In genomic region chr18:50527636-50528307, GRCh38 we compare ENCODE assay signal across 18 cellular contexts. TPM values are rescaled to one million over a fixed set of nuclear protein-coding genes. Genes with fewer than 3 reads are reported as not detected.
DNase-seq lines count a peak whose midpoint lies in the region; TF ChIP-seq lines count a peak whose summit lies in the region.
"Had no signal": no experiment of that assay in that cellular context is flagged by ENCODE, and none has a peak within 500 bp of the region (broad histone marks: within the 10 kb centered on the region; RNA-seq: fewer than 3 reads in every experiment).

No MANE protein-coding gene starts in this region.

- no peaks in the 10 kb centered on the region for H3K27me3 Mint-ChIP-seq in endothelial cell (ENCODE audit: unreplicated experiment)

- peaks cover 1% of the 10 kb centered on the region for H3K36me3 Mint-ChIP-seq in endothelial cell (ENCODE audit: low read depth, unreplicated experiment)

- H3K4me1 ChIP-seq in stomach = no peaks in the 10 kb centered on the region
- H3K4me1 ChIP-seq: SJCRH30 had no signal

- H3K27me3 ChIP-seq in stomach = peaks cover 0 to 3% (median 0%) of the 10 kb centered on the region in 3 donors
- H3K27me3 ChIP-seq in H7 (ENCODE audit: control insufficient read depth, insufficient read depth, low read length) = no peaks in the 10 kb centered on the region
- H3K27me3 ChIP-seq: SJCRH30 had no signal

- no peak overlapping the region for H3K27ac ChIP-seq in stomach
- H3K27ac ChIP-seq: RWPE1, SJCRH30 had no signal

- H3K4me3 ChIP-seq in stomach (no peak overlapping the region), H7 (ENCODE audit: insufficient read depth, low read depth, low read length) (no peak overlapping the region)
- H3K4me3 ChIP-seq: SJCRH30 had no signal

- no peak for TF ChIP-seq POLR2A in stomach (IDR thresholded peaks at IDR 0.05)

- 56 to 76% (median 65%) methylated on average over 3 of the region's 3 CpGs for WGBS in stomach, 5 donors

- H3K36me3 ChIP-seq in stomach = no peaks in the 10 kb centered on the region
- H3K36me3 ChIP-seq in H7 (replicated peaks; ENCODE audit: control insufficient read depth, insufficient read depth, low read length) = no peaks in the 10 kb centered on the region
- H3K36me3 ChIP-seq: SJCRH30 had no signal

- DNase-seq in DMS153 (lab: John Stamatoyannopoulos, UW) (peak; percentile 17), DMS153 treated with DMSO at 0.1 percent for 48 hours (lab: John Stamatoyannopoulos, UW; ENCODE audit: unreplicated experiment) (no peak), NCI-H146 treated with DMSO at 0.1 percent for 48 hours (lab: John Stamatoyannopoulos, UW; ENCODE audit: unreplicated experiment) (peak; percentile 88), endothelial cell (ENCODE audit: low spot score) (no peak), stomach (peak; percentile 61), ACHN (no peak), ecto neural progenitor cell (ENCODE audit: low spot score) (no peak), H7 (no peak)
- DNase-seq: 8988T, DMS79 treated with DMSO at 0.1 percent for 48 hours, GDM1, NCI-H1048, NCI-H187, NCI-H2171, NCI-H510A treated with DMSO at 0.1 percent for 48 hours, SJCRH30 had no signal

- peaks cover 0 to 7% (median 5%) of the 10 kb centered on the region in 4 donors for H3K9me3 ChIP-seq in stomach
- H3K9me3 ChIP-seq: SJCRH30 had no signal

- H3K4me3 Mint-ChIP-seq in endothelial cell (ENCODE audit: unreplicated experiment) = no peak overlapping the region

- peaks cover 3% of the 10 kb centered on the region for H3K9me3 Mint-ChIP-seq in endothelial cell (ENCODE audit: unreplicated experiment)

- TF ChIP-seq CTCF in endothelial cell (IDR thresholded peaks at IDR 0.05; ENCODE audit: unreplicated experiment) (no peak), stomach (IDR thresholded peaks at IDR 0.05) (no peak)

- TF ChIP-seq EP300 in stomach (IDR thresholded peaks at IDR 0.05) = no peak

- peak overlapping the region; percentile 37 for H3K27ac Mint-ChIP-seq in endothelial cell (ENCODE audit: unreplicated experiment)

- intact Hi-C loops in stomach (cut with DNase I; ENCODE audit: low total_unique reads) = no loop called here

- peaks cover 19% of the 10 kb centered on the region for H3K4me1 Mint-ChIP-seq in endothelial cell (ENCODE audit: unreplicated experiment)

- in situ Hi-C loops in ACHN (cut with HindIII; ENCODE audit: low pct_ligation_motif_present, low pct_unique_long_range_greater_than_20kb, low sequenced_read_pairs) = no loop called here

RNA-seq across cellular contexts. Expression of gene MAPK4, which starts 32.1 kb away (rescaled TPM):
- 0.21 TPM for total RNA-seq in endothelial cell (ENCODE audit: unreplicated experiment)
- total RNA-seq in stomach = 10 to 100 TPM in 3 of 5 donors, 1 to 10 TPM in 2; 3.1 to 86.0 (median 22.2) TPM
- 1 to 10 TPM in 1 of 3 donors, under 1 TPM in 2; 0.19 to 1.4 (median 0.46) TPM for polyA plus RNA-seq in stomach
- 2.2 and 2.7 TPM in 2 replicates for total RNA-seq in H7 (2014; rRNA removed; shearing (Covaris generic))
- total RNA-seq: HT1080, SJCRH30 had no signal

Comparison
In these comparisons a context has a peak if more than half of its experiments do, and no peak if none do; other contexts are left out.
1. DNase-seq: peak in DMS153 (single experiment), NCI-H146 treated with DMSO at 0.1 percent for 48 hours (single experiment) and stomach (single experiment); none in DMS153 treated with DMSO at 0.1 percent for 48 hours (single experiment), endothelial cell (single experiment), ACHN (single experiment), ecto neural progenitor cell (single experiment) and H7 (single experiment).